1 cellular context compared by ENCODE assay signal in the genomic region with DNA sequence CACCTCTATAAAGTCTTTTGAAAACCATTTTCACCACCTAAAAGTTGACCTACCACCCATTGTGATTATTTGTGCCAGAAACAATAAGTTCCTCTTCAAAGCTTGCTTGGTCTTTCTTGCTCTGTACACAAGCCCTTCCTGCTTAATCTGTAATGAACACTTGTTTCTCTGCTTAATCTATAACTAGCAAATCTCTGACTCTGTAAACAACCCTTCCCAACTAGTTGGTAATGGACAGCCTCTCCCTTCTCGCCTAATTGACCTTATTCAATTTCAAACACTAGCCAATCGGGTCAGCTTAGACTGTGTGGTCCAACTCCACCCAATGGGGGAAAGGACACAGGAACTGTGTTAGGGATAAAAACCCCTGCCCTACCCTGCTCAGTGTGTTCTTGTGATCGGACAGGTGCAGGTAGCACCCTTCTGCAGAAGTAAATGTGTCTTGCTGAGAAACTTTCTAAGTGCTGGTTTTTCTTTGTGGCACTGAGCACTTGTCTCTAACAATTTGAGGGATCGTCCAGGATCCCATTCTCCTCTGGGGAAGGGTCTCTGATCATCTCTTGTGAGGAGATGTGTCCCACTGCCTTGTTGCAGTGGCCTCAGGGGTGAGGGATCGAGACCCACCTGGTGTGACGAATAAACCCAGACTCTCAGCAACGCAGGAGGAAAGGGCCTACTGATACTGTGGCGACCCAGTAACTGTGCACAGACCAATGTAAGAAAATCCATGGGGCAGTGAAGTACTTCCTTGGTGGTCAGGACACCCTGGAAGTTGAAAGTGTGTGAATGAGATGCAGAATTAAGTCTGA.
A peak's percentile ranks its signal among the peaks of the same experiment; 100 is the strongest.
TF ChIP-seq lines count a peak whose summit lies in the region.

No MANE protein-coding gene starts in this region.

TF ChIP-seq in HepG2, 621 proteins besides CTCF, POLR2A, EP300 and RAD21 (continued from another document and continues in another):
- TF ChIP-seq, protein P1, sequence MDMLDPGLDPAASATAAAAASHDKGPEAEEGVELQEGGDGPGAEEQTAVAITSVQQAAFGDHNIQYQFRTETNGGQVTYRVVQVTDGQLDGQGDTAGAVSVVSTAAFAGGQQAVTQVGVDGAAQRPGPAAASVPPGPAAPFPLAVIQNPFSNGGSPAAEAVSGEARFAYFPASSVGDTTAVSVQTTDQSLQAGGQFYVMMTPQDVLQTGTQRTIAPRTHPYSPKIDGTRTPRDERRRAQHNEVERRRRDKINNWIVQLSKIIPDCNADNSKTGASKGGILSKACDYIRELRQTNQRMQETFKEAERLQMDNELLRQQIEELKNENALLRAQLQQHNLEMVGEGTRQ (IDR thresholded peaks at IDR 0.05; ENCODE audit: low read depth, low read length): no peak
- TF ChIP-seq, protein P1 (CRISPR knock-in tag; IDR thresholded peaks at IDR 0.05; ENCODE audit: borderline replicate concordance): no peak
- TF ChIP-seq HOXD1 (CRISPR knock-in tag; IDR thresholded peaks at IDR 0.05) (no peak), FOSL2 (CRISPR knock-in tag; IDR thresholded peaks at IDR 0.05) (peak; percentile 18; the same call in 1 of the 2 replicates), ZBTB38 (CRISPR knock-in tag; IDR thresholded peaks at IDR 0.05) (0 out of 2 replicates have a peak, but pooled peaks have one; percentile 58), SMARCE1 (IDR thresholded peaks at IDR 0.05; ENCODE audit: borderline replicate concordance) (no peak), ZNF674 (CRISPR knock-in tag; IDR thresholded peaks at IDR 0.05; ENCODE audit: low read depth) (no peak), TOE1 (CRISPR knock-in tag; IDR thresholded peaks at IDR 0.05) (0 out of 2 replicates have a peak, but pooled peaks have one; percentile 71), SALL1 (CRISPR knock-in tag; IDR thresholded peaks at IDR 0.05) (peak; percentile 59), PPARG (CRISPR knock-in tag; conservative IDR thresholded peaks at IDR 0.05) (peak; percentile 93), REL (CRISPR knock-in tag; conservative IDR thresholded peaks at IDR 0.05) (0 out of 2 replicates have a peak, but pooled peaks have one; percentile 31), ZNF382 (CRISPR knock-in tag; IDR thresholded peaks at IDR 0.05; ENCODE audit: borderline replicate concordance) (no peak), ZNF543 (CRISPR knock-in tag; IDR thresholded peaks at IDR 0.05) (no peak), TBP (CRISPR knock-in tag; IDR thresholded peaks at IDR 0.05) (no peak), BRD4 (CRISPR knock-in tag; IDR thresholded peaks at IDR 0.05) (no peak), KLF9 (CRISPR knock-in tag; IDR thresholded peaks at IDR 0.05; ENCODE audit: low read depth) (no peak; the same call in 1 of the 2 replicates), ZNF350 (CRISPR knock-in tag; IDR thresholded peaks at IDR 0.05; ENCODE audit: borderline replicate concordance, low read depth) (0 out of 2 replicates have a peak, but pooled peaks have one; percentile 32), ZSCAN21 (CRISPR knock-in tag; IDR thresholded peaks at IDR 0.05; ENCODE audit: borderline replicate concordance) (0 out of 2 replicates have a peak, but pooled peaks have one; percentile 43), ATF7-NPFF (CRISPR knock-in tag; IDR thresholded peaks at IDR 0.05; ENCODE audit: low read depth) (no peak), ZFP41 (CRISPR knock-in tag; IDR thresholded peaks at IDR 0.05; ENCODE audit: borderline replicate concordance) (no peak), FOXO1 (CRISPR knock-in tag; IDR thresholded peaks at IDR 0.05) (peak; percentile 84; the same call in 1 of the 2 replicates), YEATS4 (CRISPR knock-in tag; IDR thresholded peaks at IDR 0.05; ENCODE audit: borderline replicate concordance) (no peak), DPF2 (CRISPR knock-in tag; IDR thresholded peaks at IDR 0.05; ENCODE audit: borderline replicate concordance, low read depth) (peak; percentile 67; the same call in 1 of the 2 replicates), SPEN (CRISPR knock-in tag; IDR thresholded peaks at IDR 0.05; ENCODE audit: low read depth) (no peak), CEBPB (IDR thresholded peaks at IDR 0.05; ENCODE audit: borderline replicate concordance, low read depth, low read length) (no peak), ZNF737 (CRISPR knock-in tag; IDR thresholded peaks at IDR 0.05; ENCODE audit: borderline replicate concordance) (no peak), ETV5 (CRISPR knock-in tag; IDR thresholded peaks at IDR 0.05; ENCODE audit: borderline replicate concordance) (peak; percentile 81), RFXANK (CRISPR knock-in tag; IDR thresholded peaks at IDR 0.05) (0 out of 2 replicates have a peak, but pooled peaks have one; percentile 59)
- TF ChIP-seq, protein P2, sequence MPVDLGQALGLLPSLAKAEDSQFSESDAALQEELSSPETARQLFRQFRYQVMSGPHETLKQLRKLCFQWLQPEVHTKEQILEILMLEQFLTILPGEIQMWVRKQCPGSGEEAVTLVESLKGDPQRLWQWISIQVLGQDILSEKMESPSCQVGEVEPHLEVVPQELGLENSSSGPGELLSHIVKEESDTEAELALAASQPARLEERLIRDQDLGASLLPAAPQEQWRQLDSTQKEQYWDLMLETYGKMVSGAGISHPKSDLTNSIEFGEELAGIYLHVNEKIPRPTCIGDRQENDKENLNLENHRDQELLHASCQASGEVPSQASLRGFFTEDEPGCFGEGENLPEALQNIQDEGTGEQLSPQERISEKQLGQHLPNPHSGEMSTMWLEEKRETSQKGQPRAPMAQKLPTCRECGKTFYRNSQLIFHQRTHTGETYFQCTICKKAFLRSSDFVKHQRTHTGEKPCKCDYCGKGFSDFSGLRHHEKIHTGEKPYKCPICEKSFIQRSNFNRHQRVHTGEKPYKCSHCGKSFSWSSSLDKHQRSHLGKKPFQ (CRISPR knock-in tag; IDR thresholded peaks at IDR 0.05; ENCODE audit: insufficient replicate concordance): no peak
- TF ChIP-seq, protein P3, sequence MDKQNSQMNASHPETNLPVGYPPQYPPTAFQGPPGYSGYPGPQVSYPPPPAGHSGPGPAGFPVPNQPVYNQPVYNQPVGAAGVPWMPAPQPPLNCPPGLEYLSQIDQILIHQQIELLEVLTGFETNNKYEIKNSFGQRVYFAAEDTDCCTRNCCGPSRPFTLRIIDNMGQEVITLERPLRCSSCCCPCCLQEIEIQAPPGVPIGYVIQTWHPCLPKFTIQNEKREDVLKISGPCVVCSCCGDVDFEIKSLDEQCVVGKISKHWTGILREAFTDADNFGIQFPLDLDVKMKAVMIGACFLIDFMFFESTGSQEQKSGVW (CRISPR knock-in tag; IDR thresholded peaks at IDR 0.05; ENCODE audit: borderline replicate concordance): no peak
- TF ChIP-seq, protein P4, sequence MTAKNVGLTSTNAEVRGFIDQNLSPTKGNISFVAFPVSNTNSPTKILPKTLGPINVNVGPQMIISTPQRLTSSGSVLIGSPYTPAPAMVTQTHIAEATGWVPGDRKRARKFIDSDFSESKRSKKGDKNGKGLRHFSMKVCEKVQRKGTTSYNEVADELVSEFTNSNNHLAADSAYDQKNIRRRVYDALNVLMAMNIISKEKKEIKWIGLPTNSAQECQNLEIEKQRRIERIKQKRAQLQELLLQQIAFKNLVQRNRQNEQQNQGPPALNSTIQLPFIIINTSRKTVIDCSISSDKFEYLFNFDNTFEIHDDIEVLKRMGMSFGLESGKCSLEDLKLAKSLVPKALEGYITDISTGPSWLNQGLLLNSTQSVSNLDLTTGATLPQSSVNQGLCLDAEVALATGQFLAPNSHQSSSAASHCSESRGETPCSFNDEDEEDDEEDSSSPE (CRISPR knock-in tag; IDR thresholded peaks at IDR 0.05): 0 out of 2 replicates have a peak, but pooled peaks have one; percentile 25
- TF ChIP-seq, protein P5, sequence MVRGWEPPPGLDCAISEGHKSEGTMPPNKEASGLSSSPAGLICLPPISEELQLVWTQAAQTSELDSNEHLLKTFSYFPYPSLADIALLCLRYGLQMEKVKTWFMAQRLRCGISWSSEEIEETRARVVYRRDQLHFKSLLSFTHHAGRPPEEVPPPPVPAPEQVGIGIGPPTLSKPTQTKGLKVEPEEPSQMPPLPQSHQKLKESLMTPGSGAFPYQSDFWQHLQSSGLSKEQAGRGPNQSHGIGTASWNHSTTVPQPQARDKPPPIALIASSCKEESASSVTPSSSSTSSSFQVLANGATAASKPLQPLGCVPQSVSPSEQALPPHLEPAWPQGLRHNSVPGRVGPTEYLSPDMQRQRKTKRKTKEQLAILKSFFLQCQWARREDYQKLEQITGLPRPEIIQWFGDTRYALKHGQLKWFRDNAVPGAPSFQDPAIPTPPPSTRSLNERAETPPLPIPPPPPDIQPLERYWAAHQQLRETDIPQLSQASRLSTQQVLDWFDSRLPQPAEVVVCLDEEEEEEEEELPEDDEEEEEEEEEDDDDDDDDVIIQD (CRISPR knock-in tag; IDR thresholded peaks at IDR 0.05; ENCODE audit: low read depth): peak; percentile 99
- TF ChIP-seq, protein P6, sequence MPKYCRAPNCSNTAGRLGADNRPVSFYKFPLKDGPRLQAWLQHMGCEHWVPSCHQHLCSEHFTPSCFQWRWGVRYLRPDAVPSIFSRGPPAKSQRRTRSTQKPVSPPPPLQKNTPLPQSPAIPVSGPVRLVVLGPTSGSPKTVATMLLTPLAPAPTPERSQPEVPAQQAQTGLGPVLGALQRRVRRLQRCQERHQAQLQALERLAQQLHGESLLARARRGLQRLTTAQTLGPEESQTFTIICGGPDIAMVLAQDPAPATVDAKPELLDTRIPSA (CRISPR knock-in tag; IDR thresholded peaks at IDR 0.05; ENCODE audit: borderline replicate concordance): no peak
- TF ChIP-seq, protein P7, sequence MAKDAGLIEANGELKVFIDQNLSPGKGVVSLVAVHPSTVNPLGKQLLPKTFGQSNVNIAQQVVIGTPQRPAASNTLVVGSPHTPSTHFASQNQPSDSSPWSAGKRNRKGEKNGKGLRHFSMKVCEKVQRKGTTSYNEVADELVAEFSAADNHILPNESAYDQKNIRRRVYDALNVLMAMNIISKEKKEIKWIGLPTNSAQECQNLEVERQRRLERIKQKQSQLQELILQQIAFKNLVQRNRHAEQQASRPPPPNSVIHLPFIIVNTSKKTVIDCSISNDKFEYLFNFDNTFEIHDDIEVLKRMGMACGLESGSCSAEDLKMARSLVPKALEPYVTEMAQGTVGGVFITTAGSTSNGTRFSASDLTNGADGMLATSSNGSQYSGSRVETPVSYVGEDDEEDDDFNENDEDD (CRISPR knock-in tag; IDR thresholded peaks at IDR 0.05; ENCODE audit: borderline replicate concordance): no peak
- TF ChIP-seq, protein P8, sequence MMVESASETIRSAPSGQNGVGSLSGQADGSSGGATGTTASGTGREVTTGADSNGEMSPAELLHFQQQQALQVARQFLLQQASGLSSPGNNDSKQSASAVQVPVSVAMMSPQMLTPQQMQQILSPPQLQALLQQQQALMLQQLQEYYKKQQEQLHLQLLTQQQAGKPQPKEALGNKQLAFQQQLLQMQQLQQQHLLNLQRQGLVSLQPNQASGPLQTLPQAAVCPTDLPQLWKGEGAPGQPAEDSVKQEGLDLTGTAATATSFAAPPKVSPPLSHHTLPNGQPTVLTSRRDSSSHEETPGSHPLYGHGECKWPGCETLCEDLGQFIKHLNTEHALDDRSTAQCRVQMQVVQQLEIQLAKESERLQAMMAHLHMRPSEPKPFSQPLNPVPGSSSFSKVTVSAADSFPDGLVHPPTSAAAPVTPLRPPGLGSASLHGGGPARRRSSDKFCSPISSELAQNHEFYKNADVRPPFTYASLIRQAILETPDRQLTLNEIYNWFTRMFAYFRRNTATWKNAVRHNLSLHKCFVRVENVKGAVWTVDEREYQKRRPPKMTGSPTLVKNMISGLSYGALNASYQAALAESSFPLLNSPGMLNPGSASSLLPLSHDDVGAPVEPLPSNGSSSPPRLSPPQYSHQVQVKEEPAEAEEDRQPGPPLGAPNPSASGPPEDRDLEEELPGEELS (CRISPR knock-in tag; IDR thresholded peaks at IDR 0.05): peak; percentile 95
- TF ChIP-seq, protein P9, sequence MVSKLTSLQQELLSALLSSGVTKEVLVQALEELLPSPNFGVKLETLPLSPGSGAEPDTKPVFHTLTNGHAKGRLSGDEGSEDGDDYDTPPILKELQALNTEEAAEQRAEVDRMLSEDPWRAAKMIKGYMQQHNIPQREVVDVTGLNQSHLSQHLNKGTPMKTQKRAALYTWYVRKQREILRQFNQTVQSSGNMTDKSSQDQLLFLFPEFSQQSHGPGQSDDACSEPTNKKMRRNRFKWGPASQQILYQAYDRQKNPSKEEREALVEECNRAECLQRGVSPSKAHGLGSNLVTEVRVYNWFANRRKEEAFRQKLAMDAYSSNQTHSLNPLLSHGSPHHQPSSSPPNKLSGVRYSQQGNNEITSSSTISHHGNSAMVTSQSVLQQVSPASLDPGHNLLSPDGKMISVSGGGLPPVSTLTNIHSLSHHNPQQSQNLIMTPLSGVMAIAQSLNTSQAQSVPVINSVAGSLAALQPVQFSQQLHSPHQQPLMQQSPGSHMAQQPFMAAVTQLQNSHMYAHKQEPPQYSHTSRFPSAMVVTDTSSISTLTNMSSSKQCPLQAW (CRISPR knock-in tag; IDR thresholded peaks at IDR 0.05): peak; percentile 97
- TF ChIP-seq, protein P10, sequence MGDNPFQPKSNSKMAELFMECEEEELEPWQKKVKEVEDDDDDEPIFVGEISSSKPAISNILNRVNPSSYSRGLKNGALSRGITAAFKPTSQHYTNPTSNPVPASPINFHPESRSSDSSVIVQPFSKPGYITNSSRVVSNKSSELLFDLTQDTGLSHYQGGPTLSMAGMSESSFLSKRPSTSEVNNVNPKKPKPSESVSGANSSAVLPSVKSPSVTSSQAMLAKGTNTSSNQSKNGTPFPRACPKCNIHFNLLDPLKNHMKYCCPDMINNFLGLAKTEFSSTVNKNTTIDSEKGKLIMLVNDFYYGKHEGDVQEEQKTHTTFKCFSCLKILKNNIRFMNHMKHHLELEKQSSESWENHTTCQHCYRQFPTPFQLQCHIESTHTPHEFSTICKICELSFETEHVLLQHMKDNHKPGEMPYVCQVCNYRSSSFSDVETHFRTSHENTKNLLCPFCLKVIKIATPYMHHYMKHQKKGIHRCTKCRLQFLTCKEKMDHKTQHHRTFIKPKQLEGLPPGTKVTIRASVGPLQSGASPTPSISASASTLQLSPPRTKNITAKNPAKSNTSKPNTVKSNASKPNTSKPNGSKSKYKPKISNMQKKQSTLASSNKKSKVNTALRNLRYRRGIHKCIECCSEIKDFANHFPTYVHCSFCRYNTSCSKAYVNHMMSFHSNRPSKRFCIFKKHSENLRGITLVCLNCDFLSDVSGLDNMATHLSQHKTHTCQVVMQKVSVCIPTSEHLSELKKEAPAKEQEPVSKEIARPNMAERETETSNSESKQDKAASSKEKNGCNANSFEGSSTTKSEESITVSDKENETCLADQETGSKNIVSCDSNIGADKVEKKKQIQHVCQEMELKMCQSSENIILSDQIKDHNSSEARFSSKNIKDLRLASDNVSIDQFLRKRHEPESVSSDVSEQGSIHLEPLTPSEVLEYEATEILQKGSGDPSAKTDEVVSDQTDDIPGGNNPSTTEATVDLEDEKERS (CRISPR knock-in tag; IDR thresholded peaks at IDR 0.05): peak; percentile 66
- TF ChIP-seq, protein P11, sequence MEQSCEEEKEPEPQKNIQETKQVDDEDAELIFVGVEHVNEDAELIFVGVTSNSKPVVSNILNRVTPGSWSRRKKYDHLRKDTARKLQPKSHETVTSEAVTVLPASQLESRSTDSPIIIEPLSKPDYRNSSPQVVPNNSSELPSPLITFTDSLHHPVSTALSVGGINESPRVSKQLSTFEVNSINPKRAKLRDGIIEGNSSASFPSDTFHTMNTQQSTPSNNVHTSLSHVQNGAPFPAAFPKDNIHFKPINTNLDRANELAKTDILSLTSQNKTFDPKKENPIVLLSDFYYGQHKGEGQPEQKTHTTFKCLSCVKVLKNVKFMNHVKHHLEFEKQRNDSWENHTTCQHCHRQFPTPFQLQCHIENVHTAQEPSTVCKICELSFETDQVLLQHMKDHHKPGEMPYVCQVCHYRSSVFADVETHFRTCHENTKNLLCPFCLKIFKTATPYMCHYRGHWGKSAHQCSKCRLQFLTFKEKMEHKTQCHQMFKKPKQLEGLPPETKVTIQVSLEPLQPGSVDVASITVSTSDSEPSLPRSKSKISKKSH (CRISPR knock-in tag; IDR thresholded peaks at IDR 0.05; ENCODE audit: borderline replicate concordance): no peak
